1 cellular context compared by ENCODE assay signal in genomic region chr6:28335564-28336283, GRCh38.
A peak's percentile ranks its signal among the peaks of the same experiment; 100 is the strongest.
TF ChIP-seq lines count a peak whose summit lies in the region.

Gene ZSCAN31 (minus strand): TSS chr6:28336148. CDS start chr6:28329683, 6,465 bp downstream.

TF ChIP-seq in HepG2, 621 proteins besides CTCF, POLR2A, EP300 and RAD21 (continued from another document and continues in another):
- TF ChIP-seq, protein P1, sequence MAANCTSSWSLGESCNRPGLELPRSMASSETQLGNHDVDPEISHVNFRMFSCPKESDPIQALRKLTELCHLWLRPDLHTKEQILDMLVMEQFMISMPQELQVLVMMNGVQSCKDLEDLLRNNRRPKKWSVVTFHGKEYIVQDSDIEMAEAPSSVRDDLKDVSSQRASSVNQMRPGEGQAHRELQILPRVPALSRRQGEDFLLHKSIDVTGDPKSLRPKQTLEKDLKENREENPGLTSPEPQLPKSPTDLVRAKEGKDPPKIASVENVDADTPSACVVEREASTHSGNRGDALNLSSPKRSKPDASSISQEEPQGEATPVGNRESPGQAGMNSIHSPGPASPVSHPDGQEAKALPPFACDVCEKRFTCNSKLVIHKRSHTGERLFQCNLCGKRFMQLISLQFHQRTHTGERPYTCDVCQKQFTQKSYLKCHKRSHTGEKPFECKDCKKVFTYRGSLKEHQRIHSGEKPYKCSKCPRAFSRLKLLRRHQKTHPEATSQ (CRISPR knock-in tag; IDR thresholded peaks at IDR 0.05; ENCODE audit: borderline replicate concordance) = peak; percentile 69; the same call in 1 of the 2 replicates
- 0 out of 2 replicates have a peak, but pooled peaks have one; percentile 83 for TF ChIP-seq ZC3H13 (CRISPR knock-in tag; IDR thresholded peaks at IDR 0.05)
- peak; percentile 65; the same call in 1 of the 2 replicates for TF ChIP-seq ZSCAN21 (CRISPR knock-in tag; IDR thresholded peaks at IDR 0.05; ENCODE audit: borderline replicate concordance)
- TF ChIP-seq ZNF510 (CRISPR knock-in tag; IDR thresholded peaks at IDR 0.05; ENCODE audit: low read depth) = no peak; the same call in none of the 2 replicates
- TF ChIP-seq ARHGAP35 (CRISPR knock-in tag; IDR thresholded peaks at IDR 0.05; ENCODE audit: borderline replicate concordance) = 0 out of 2 replicates have a peak, but pooled peaks have one; percentile 40
- TF ChIP-seq ZNF121 (CRISPR knock-in tag; IDR thresholded peaks at IDR 0.05) = no peak
- TF ChIP-seq ZNF207 (IDR thresholded peaks at IDR 0.05; ENCODE audit: borderline replicate concordance) = no peak
- peak; percentile 86; the same call in 1 of the 2 replicates for TF ChIP-seq KLF9 (CRISPR knock-in tag; IDR thresholded peaks at IDR 0.05; ENCODE audit: low read depth)
- peak; percentile 24; the same call in 1 of the 2 replicates for TF ChIP-seq STAG1 (CRISPR knock-in tag; IDR thresholded peaks at IDR 0.05)
- TF ChIP-seq HNRNPL (IDR thresholded peaks at IDR 0.05; ENCODE audit: low read depth, low read length) = no peak
- 0 out of 2 replicates have a peak, but pooled peaks have one; percentile 47 for TF ChIP-seq ZNF607 (CRISPR knock-in tag; IDR thresholded peaks at IDR 0.05; ENCODE audit: borderline replicate concordance)
- TF ChIP-seq, protein P2, sequence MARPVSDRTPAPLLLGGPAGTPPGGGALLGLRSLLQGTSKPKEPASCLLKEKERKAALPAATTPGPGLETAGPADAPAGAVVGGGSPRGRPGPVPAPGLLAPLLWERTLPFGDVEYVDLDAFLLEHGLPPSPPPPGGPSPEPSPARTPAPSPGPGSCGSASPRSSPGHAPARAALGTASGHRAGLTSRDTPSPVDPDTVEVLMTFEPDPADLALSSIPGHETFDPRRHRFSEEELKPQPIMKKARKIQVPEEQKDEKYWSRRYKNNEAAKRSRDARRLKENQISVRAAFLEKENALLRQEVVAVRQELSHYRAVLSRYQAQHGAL (CRISPR knock-in tag; IDR thresholded peaks at IDR 0.05; ENCODE audit: not compliant biosample characterization) = no peak
- peak; percentile 68; the same call in 1 of the 2 replicates for TF ChIP-seq SNAI1 (CRISPR knock-in tag; IDR thresholded peaks at IDR 0.05; ENCODE audit: borderline replicate concordance)
- peak; percentile 79 for TF ChIP-seq HOXA3 (CRISPR knock-in tag; IDR thresholded peaks at IDR 0.05)
- TF ChIP-seq KLF16 (CRISPR knock-in tag; IDR thresholded peaks at IDR 0.05) = peak in 1 of 2 experiments; percentile 77; a peak in 2 of 4 replicates
- TF ChIP-seq REPIN1 (CRISPR knock-in tag; IDR thresholded peaks at IDR 0.05; ENCODE audit: borderline replicate concordance, low read depth) = peak; percentile 80
- TF ChIP-seq KLF15 (CRISPR knock-in tag; IDR thresholded peaks at IDR 0.05; ENCODE audit: borderline replicate concordance) = peak; percentile 49; the same call in 1 of the 2 replicates
- peak; percentile 69 for TF ChIP-seq PAXIP1 (CRISPR knock-in tag; conservative IDR thresholded peaks at IDR 0.05)
- TF ChIP-seq, protein P3, sequence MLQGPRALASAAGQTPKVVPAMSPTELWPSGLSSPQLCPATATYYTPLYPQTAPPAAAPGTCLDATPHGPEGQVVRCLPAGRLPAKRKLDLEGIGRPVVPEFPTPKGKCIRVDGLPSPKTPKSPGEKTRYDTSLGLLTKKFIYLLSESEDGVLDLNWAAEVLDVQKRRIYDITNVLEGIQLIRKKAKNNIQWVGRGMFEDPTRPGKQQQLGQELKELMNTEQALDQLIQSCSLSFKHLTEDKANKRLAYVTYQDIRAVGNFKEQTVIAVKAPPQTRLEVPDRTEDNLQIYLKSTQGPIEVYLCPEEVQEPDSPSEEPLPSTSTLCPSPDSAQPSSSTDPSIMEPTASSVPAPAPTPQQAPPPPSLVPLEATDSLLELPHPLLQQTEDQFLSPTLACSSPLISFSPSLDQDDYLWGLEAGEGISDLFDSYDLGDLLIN (CRISPR knock-in tag; IDR thresholded peaks at IDR 0.05; ENCODE audit: borderline replicate concordance) = 0 out of 2 replicates have a peak, but pooled peaks have one; percentile 6
- no peak for TF ChIP-seq RNF219 (CRISPR knock-in tag; IDR thresholded peaks at IDR 0.05)
- TF ChIP-seq FOXP1 (IDR thresholded peaks at IDR 0.05) = no peak
- TF ChIP-seq FOXP1 (CRISPR knock-in tag; IDR thresholded peaks at IDR 0.05) = no peak
- TF ChIP-seq, protein P4, sequence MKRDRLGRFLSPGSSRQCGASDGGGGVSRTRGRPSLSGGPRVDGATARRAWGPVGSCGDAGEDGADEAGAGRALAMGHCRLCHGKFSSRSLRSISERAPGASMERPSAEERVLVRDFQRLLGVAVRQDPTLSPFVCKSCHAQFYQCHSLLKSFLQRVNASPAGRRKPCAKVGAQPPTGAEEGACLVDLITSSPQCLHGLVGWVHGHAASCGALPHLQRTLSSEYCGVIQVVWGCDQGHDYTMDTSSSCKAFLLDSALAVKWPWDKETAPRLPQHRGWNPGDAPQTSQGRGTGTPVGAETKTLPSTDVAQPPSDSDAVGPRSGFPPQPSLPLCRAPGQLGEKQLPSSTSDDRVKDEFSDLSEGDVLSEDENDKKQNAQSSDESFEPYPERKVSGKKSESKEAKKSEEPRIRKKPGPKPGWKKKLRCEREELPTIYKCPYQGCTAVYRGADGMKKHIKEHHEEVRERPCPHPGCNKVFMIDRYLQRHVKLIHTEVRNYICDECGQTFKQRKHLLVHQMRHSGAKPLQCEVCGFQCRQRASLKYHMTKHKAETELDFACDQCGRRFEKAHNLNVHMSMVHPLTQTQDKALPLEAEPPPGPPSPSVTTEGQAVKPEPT (CRISPR knock-in tag; IDR thresholded peaks at IDR 0.05; ENCODE audit: low read depth) = peak; percentile 92; the same call in 1 of the 2 replicates
- no peak for TF ChIP-seq IKZF1 (IDR thresholded peaks at IDR 0.05)
- peak; percentile 70; the same call in 1 of the 2 replicates for TF ChIP-seq XBP1 (CRISPR knock-in tag; IDR thresholded peaks at IDR 0.05)
- TF ChIP-seq, protein P5, sequence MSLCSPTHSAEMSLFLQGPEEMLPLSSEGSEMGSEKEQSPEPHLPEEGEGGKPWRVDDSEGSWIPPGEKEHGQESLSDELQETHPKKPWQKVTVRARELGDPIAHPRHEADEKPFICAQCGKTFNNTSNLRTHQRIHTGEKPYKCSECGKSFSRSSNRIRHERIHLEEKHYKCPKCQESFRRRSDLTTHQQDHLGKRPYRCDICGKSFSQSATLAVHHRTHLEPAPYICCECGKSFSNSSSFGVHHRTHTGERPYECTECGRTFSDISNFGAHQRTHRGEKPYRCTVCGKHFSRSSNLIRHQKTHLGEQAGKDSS (CRISPR knock-in tag; IDR thresholded peaks at IDR 0.05; ENCODE audit: borderline replicate concordance, low read depth) = peak; percentile 79
- TF ChIP-seq ZBTB4 (CRISPR knock-in tag; IDR thresholded peaks at IDR 0.05; ENCODE audit: borderline replicate concordance) = peak; percentile 76
- TF ChIP-seq GATAD2A (CRISPR knock-in tag; IDR thresholded peaks at IDR 0.05) = peak; percentile 71; the same call in 1 of the 2 replicates
- no peak for TF ChIP-seq HNRNPK (IDR thresholded peaks at IDR 0.05; ENCODE audit: low read depth, low read length, poor library complexity, severe bottlenecking)
- TF ChIP-seq NFATC3 (CRISPR knock-in tag; IDR thresholded peaks at IDR 0.05) = no peak
- TF ChIP-seq, protein P6, sequence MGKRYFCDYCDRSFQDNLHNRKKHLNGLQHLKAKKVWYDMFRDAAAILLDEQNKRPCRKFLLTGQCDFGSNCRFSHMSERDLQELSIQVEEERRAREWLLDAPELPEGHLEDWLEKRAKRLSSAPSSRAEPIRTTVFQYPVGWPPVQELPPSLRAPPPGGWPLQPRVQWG (CRISPR knock-in tag; IDR thresholded peaks at IDR 0.05; ENCODE audit: borderline replicate concordance, low read depth) = no peak
- no peak for TF ChIP-seq SMARCE1 (IDR thresholded peaks at IDR 0.05; ENCODE audit: borderline replicate concordance)
- TF ChIP-seq, protein P7, sequence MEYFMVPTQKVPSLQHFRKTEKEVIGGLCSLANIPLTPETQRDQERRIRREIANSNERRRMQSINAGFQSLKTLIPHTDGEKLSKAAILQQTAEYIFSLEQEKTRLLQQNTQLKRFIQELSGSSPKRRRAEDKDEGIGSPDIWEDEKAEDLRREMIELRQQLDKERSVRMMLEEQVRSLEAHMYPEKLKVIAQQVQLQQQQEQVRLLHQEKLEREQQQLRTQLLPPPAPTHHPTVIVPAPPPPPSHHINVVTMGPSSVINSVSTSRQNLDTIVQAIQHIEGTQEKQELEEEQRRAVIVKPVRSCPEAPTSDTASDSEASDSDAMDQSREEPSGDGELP (IDR thresholded peaks at IDR 0.05; ENCODE audit: borderline replicate concordance, low read depth) = no peak
- peak; percentile 46; the same call in 1 of the 2 replicates for TF ChIP-seq HDAC2 (CRISPR knock-in tag; IDR thresholded peaks at IDR 0.05)
- TF ChIP-seq KMT2B (CRISPR knock-in tag; IDR thresholded peaks at IDR 0.05) = peak; percentile 73
- no peak for TF ChIP-seq HIC2 (CRISPR knock-in tag; IDR thresholded peaks at IDR 0.05; ENCODE audit: low read depth)
- TF ChIP-seq ZNF891 (CRISPR knock-in tag; IDR thresholded peaks at IDR 0.05) = peak; percentile 95
- TF ChIP-seq ELF3 (CRISPR knock-in tag; IDR thresholded peaks at IDR 0.05) = peak; percentile 11; the same call in 1 of the 2 replicates
- TF ChIP-seq ZNF33A (CRISPR knock-in tag; IDR thresholded peaks at IDR 0.05; ENCODE audit: borderline replicate concordance) = no peak
- TF ChIP-seq, protein P8, sequence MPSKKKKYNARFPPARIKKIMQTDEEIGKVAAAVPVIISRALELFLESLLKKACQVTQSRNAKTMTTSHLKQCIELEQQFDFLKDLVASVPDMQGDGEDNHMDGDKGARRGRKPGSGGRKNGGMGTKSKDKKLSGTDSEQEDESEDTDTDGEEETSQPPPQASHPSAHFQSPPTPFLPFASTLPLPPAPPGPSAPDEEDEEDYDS (CRISPR knock-in tag; IDR thresholded peaks at IDR 0.05) = peak; percentile 96
